ENCODE assay signal across 18 cellular contexts in genomic region chr22:50417544-50417943, GRCh38.
DNase-seq lines count a peak whose midpoint lies in the region; ATAC-seq and TF ChIP-seq lines count a peak whose summit lies in the region.
"Had no signal": no experiment of that assay in that cellular context is flagged by ENCODE, and none has a peak within 500 bp of the region (broad histone marks: within the 10 kb centered on the region; RNA-seq: fewer than 3 reads in every experiment).

No MANE protein-coding gene starts in this region.

- no peaks in the 10 kb centered on the region for H3K27me3 Mint-ChIP-seq in activated T-cell treated with anti-CD3 and anti-CD28 coated beads, Interleukin-2, amount 50 U/mL, for 24 hours
- H3K27me3 Mint-ChIP-seq in dendritic cell treated with granulocyte-macrophage colony-stimulating factor and Interleukin-4, amounts not matched to agents 40 ng/mL and 50 ng/mL, for 4 days, result no peaks in the 10 kb centered on the region

- no peak for ATAC-seq in stimulated activated effector memory CD8-positive, alpha-beta T cell treated with anti-CD3 and anti-CD28 coated beads, Interleukin-12 subunit alpha, Interleukin-12 subunit beta, amount 100 ng/mL, for 72 hours
- no peak for ATAC-seq in HG03159 (IDR thresholded peaks at IDR 0.05; ENCODE audit: unreplicated experiment)
- ATAC-seq: GM12878, PC-3 had no signal

- POLR2A ChIA-PET in RWPE1 (lab: Yijun Ruan, JAX; ENCODE audit: low non-redundant PET), result no interaction called here

- 0 out of 2 replicates have a peak overlapping the region, but pooled peaks have one; percentile 4 for H3K27ac ChIP-seq in RWPE1
- H3K27ac ChIP-seq: 22Rv1, BLaER1 had no signal

- no peaks in the 10 kb centered on the region for H3K9me3 Mint-ChIP-seq in activated T-cell treated with anti-CD3 and anti-CD28 coated beads, Interleukin-2, amount 50 U/mL, for 24 hours
- H3K9me3 Mint-ChIP-seq in dendritic cell treated with granulocyte-macrophage colony-stimulating factor and Interleukin-4, amounts not matched to agents 40 ng/mL and 50 ng/mL, for 4 days, result no peaks in the 10 kb centered on the region
- H3K9me3 Mint-ChIP-seq in stimulated activated effector memory CD8-positive, alpha-beta T cell treated with anti-CD3 and anti-CD28 coated beads, Interleukin-12 subunit alpha, Interleukin-12 subunit beta, amount 100 ng/mL, for 72 hours, result no peaks in the 10 kb centered on the region
- H3K9me3 Mint-ChIP-seq: H9 had no signal

- peaks cover 84% of the 10 kb centered on the region for H3K36me3 Mint-ChIP-seq in activated T-cell treated with anti-CD3 and anti-CD28 coated beads, Interleukin-2, amount 50 U/mL, for 24 hours (ENCODE audit: low read depth)
- peaks cover 97% of the 10 kb centered on the region for H3K36me3 Mint-ChIP-seq in dendritic cell treated with granulocyte-macrophage colony-stimulating factor and Interleukin-4, amounts not matched to agents 40 ng/mL and 50 ng/mL, for 4 days (ENCODE audit: low read depth)
- H3K36me3 Mint-ChIP-seq in stimulated activated effector memory CD8-positive, alpha-beta T cell treated with anti-CD3 and anti-CD28 coated beads, Interleukin-12 subunit alpha, Interleukin-12 subunit beta, amount 100 ng/mL, for 72 hours, result peaks cover 98% of the 10 kb centered on the region

- no peak for DNase-seq in activated T-cell treated with anti-CD3 and anti-CD28 coated beads, Interleukin-2, amount 50 U/mL, for 24 hours
- DNase-seq in activated T-cell treated with anti-CD3 and anti-CD28 coated beads, Interleukin-2, amount 50 U/mL, for 1 hour, result no peak
- DNase-seq in RWPE1 (ENCODE audit: low spot score), result no peak
- no peak for DNase-seq in stimulated activated effector memory CD8-positive, alpha-beta T cell treated with anti-CD3 and anti-CD28 coated beads, Interleukin-12 subunit alpha, Interleukin-12 subunit beta, amount 100 ng/mL, for 72 hours (ENCODE audit: low spot score in 2 of 2)
- DNase-seq in D341Med (ENCODE audit: low spot score), result no peak
- no peak for DNase-seq in GM19238 (ENCODE audit: insufficient read length, low spot score)
- DNase-seq: H9, KBM-7, NCI-H146, NCI-H2081 treated with DMSO at 0.1 percent for 48 hours, NCI-H2227 treated with DMSO at 0.1 percent for 48 hours, NCI-H526 treated with DMSO at 0.1 percent for 48 hours, PC-3 had no signal

- intact Hi-C loops in dendritic cell treated with granulocyte-macrophage colony-stimulating factor and Interleukin-4, amounts not matched to agents 40 ng/mL and 50 ng/mL, for 4 days (cut with micrococcal nuclease), result no loop called here

- no peaks in the 10 kb centered on the region for H3K4me1 Mint-ChIP-seq in activated T-cell treated with anti-CD3 and anti-CD28 coated beads, Interleukin-2, amount 50 U/mL, for 24 hours (ENCODE audit: low read depth)
- H3K4me1 Mint-ChIP-seq in dendritic cell treated with granulocyte-macrophage colony-stimulating factor and Interleukin-4, amounts not matched to agents 40 ng/mL and 50 ng/mL, for 4 days (ENCODE audit: low read depth), result peaks cover 31% of the 10 kb centered on the region
- peaks cover 6% of the 10 kb centered on the region for H3K4me1 Mint-ChIP-seq in stimulated activated effector memory CD8-positive, alpha-beta T cell treated with anti-CD3 and anti-CD28 coated beads, Interleukin-12 subunit alpha, Interleukin-12 subunit beta, amount 100 ng/mL, for 72 hours
- H3K4me1 Mint-ChIP-seq: H9 had no signal

- TF ChIP-seq CTCF in RWPE1 (conservative IDR thresholded peaks at IDR 0.05; ENCODE audit: low read depth), result no peak

- no peak overlapping the region for H3K4me3 Mint-ChIP-seq in activated T-cell treated with anti-CD3 and anti-CD28 coated beads, Interleukin-2, amount 50 U/mL, for 24 hours
- no peak overlapping the region for H3K4me3 Mint-ChIP-seq in dendritic cell treated with granulocyte-macrophage colony-stimulating factor and Interleukin-4, amounts not matched to agents 40 ng/mL and 50 ng/mL, for 4 days
- H3K4me3 Mint-ChIP-seq in stimulated activated effector memory CD8-positive, alpha-beta T cell treated with anti-CD3 and anti-CD28 coated beads, Interleukin-12 subunit alpha, Interleukin-12 subunit beta, amount 100 ng/mL, for 72 hours, result no peak overlapping the region
- H3K4me3 Mint-ChIP-seq: H9 had no signal

- peak overlapping the region; percentile 37 for H3K27ac Mint-ChIP-seq in activated T-cell treated with anti-CD3 and anti-CD28 coated beads, Interleukin-2, amount 50 U/mL, for 24 hours
- peak overlapping the region; percentile 92 for H3K27ac Mint-ChIP-seq in dendritic cell treated with granulocyte-macrophage colony-stimulating factor and Interleukin-4, amounts not matched to agents 40 ng/mL and 50 ng/mL, for 4 days
- peak overlapping the region; percentile 56 for H3K27ac Mint-ChIP-seq in stimulated activated effector memory CD8-positive, alpha-beta T cell treated with anti-CD3 and anti-CD28 coated beads, Interleukin-12 subunit alpha, Interleukin-12 subunit beta, amount 100 ng/mL, for 72 hours

- CTCF ChIA-PET in RWPE1 (lab: Yijun Ruan, JAX), result interaction anchor here (0.7 kb wide), 1 partner anchor 291 kb away, joined by 3 read pairs; no protein-coding TSS in a partner anchor

Comparison
In these comparisons a context has a peak if more than half of its experiments do, and no peak if none do; other contexts are left out.
1. H3K27ac Mint-ChIP-seq: peak in every context shown above with its lines; median percentile 92 in dendritic cell treated with granulocyte-macrophage colony-stimulating factor and Interleukin-4, amounts not matched to agents 40 ng/mL and 50 ng/mL, for 4 days; 56 in stimulated activated effector memory CD8-positive, alpha-beta T cell treated with anti-CD3 and anti-CD28 coated beads, Interleukin-12 subunit alpha, Interleukin-12 subunit beta, amount 100 ng/mL, for 72 hours; 37 in activated T-cell treated with anti-CD3 and anti-CD28 coated beads, Interleukin-2, amount 50 U/mL, for 24 hours.